Comparison of ENCODE assay signal across 8 cellular contexts in the genomic region with DNA sequence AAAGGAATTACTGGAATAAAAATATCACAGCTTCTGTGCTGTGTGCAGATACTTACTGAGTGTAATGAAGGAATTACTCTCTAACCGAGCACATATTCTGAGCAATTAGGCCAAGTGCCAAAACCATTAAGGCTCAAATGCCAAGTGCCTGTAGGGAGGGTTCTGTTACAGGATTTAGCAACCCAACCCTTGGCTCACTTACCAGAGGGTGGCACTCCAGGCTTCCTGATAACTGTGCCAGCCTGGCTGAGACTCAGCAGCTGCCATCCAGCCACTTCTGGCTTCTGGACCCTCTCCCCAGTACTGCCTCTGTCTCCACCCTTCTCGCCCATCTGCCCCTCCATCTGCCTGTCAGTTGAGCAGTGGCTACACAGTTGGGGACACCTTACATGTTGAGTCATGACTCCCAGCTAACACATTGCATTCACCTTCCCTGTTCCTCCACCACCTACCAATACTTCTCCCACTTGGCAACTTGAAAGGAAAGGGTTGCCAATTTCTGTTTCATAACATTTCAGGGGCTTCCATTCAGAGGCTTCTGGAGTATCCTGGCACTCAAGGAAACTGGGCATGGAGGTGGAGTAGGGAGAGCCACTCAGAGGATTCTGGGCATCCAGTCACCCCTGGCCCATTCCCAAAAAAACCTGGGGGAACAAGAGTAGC.
A peak's percentile ranks its signal among the peaks of the same experiment; 100 is the strongest.
DNase-seq lines count a peak whose midpoint lies in the region; ATAC-seq, FAIRE-seq and TF ChIP-seq lines count a peak whose summit lies in the region.

No MANE protein-coding gene starts in this region.

- RAD21 ChIA-PET in GM12878 (lab: Charles Lee; ENCODE audit: unreplicated experiment), result interaction anchor here (1.2 kb wide), 1 partner anchor 81 kb away, joined by 3 read pairs; no protein-coding TSS in a partner anchor

- no peak overlapping the region for H3K4ac ChIP-seq in H9 (ENCODE audit: low read depth, low read length)

- in situ Hi-C loops in GM12878 (cut with MboI), result no loop called here

- H2AK5ac ChIP-seq in H9 (ENCODE audit: insufficient read length, low read length), result no peak overlapping the region

- no peak for TF ChIP-seq POLR2A in GM12878 (IDR thresholded peaks at IDR 0.05; ENCODE audit: low read depth, low read length)
- no peak for TF ChIP-seq POLR2A in testis (IDR thresholded peaks at IDR 0.05)

- H3K4me1 Mint-ChIP-seq in H9, result peaks cover 11 to 17% of the 10 kb centered on the region in 2 experiments

- H2AFZ ChIP-seq in H9 (ENCODE audit: low read length), result no peak overlapping the region
- no peak overlapping the region for H2AFZ ChIP-seq in GM12878 (ENCODE audit: control insufficient read depth, low read depth, low read length)
- no peak overlapping the region for H2AFZ ChIP-seq in MM.1S (ENCODE audit: low read length)

- H3K4me3 ChIP-seq in GM12878 (no peak overlapping the region), testis (no peak overlapping the region), MM.1S (ENCODE audit: low read length) (no peak overlapping the region)

- peak; percentile 53 for DNase-seq in H9
- DNase-seq in NCI-H446 (lab: John Stamatoyannopoulos, UW), result peak; percentile 99 to 100
- DNase-seq in GM12878 (ENCODE audit: low read depth, low spot score), result no peak
- DNase-seq in left kidney (ENCODE audit: low read depth, low spot score), result peak; percentile 24
- peak; percentile 49 for DNase-seq in testis
- DNase-seq in MM.1S, result no peak

- no peak overlapping the region for H2BK20ac ChIP-seq in H9 (ENCODE audit: low read depth, low read length, poor library complexity, severe bottlenecking)

- no peak overlapping the region for H3K18ac ChIP-seq in H9 (ENCODE audit: insufficient read length, low read depth, low read length)

- H3K27me3 ChIP-seq in H9 (ENCODE audit: insufficient read depth, low read length) (no peaks in the 10 kb centered on the region), GM12878 (replicated peaks in 1 of 2; ENCODE audit: control insufficient read depth in 2 of 2, insufficient read depth in 2 of 2, low read length in 1 of 2) (no peaks in the 10 kb centered on the region), testis (no peaks in the 10 kb centered on the region), MM.1S (replicated peaks; ENCODE audit: insufficient read depth, low read length) (no peaks in the 10 kb centered on the region)

- no peak for TF ChIP-seq EP300 in GM12878 (IDR thresholded peaks at IDR 0.05; ENCODE audit: borderline replicate concordance in 1 of 2, control insufficient read depth in 1 of 2, low read depth in 2 of 2, low read length in 2 of 2)

- BruUV-seq in GM12878 (replicated peaks; lab: Mats Ljungman, UMichigan), result no TSS peak

- H4K8ac ChIP-seq in H9 (replicated peaks; ENCODE audit: insufficient read length, low read depth, low read length), result no peak overlapping the region

- H3K56ac ChIP-seq in H9 (ENCODE audit: insufficient read length, low read depth, low read length), result no peak overlapping the region

- H3K27ac Mint-ChIP-seq in H9, result no peak overlapping the region; a peak in 2 of 7 replicates

- H4K20me1 ChIP-seq in H9 (ENCODE audit: control insufficient read depth, insufficient read depth, insufficient read length), result no peaks in the 10 kb centered on the region
- no peaks in the 10 kb centered on the region for H4K20me1 ChIP-seq in GM12878 (ENCODE audit: control insufficient read depth, insufficient read depth)
- no peaks in the 10 kb centered on the region for H4K20me1 ChIP-seq in MM.1S (ENCODE audit: insufficient read depth, low read length)

- intact Hi-C loops in GM12878 (cut with micrococcal nuclease; ENCODE audit: unreplicated experiment), result no loop called here
- intact Hi-C loops in testis (cut with DNase I; ENCODE audit: low total_unique reads), result no loop called here

- H3K23me2 ChIP-seq in H9 (ENCODE audit: insufficient read length, low read depth, low read length, poor library complexity, severe bottlenecking), result no peaks in the 10 kb centered on the region

- H3K79me1 ChIP-seq in H9 (ENCODE audit: insufficient read depth, low read depth, low read length, poor library complexity, severe bottlenecking), result no peaks in the 10 kb centered on the region

- H3K36me3 ChIP-seq in GM12878 (ENCODE audit: control insufficient read depth in 2 of 2, insufficient read depth in 2 of 2, low read length in 1 of 2), result no peaks in the 10 kb centered on the region
- no peaks in the 10 kb centered on the region for H3K36me3 ChIP-seq in testis (ENCODE audit: low read depth, missing control alignments)
- no peaks in the 10 kb centered on the region for H3K36me3 ChIP-seq in MM.1S (replicated peaks; ENCODE audit: insufficient read depth, low read length)

- H3K9me2 ChIP-seq in MM.1S (replicated peaks; ENCODE audit: insufficient read depth, low read length), result no peaks in the 10 kb centered on the region

- no peaks in the 10 kb centered on the region for H3K27me3 Mint-ChIP-seq in H9 (ENCODE audit: low read depth)

- H3F3A ChIP-seq in MM.1S (ENCODE audit: insufficient read depth, low read length), result no peaks in the 10 kb centered on the region

- H4K5ac ChIP-seq in H9 (ENCODE audit: insufficient read length, low read depth, low read length), result no peak overlapping the region

- SMC1A ChIA-PET in GM12878 (lab: Charles Lee; ENCODE audit: uncharacterized antibody, unreplicated experiment), result interaction anchor here (0.7 to 2.3 kb wide), 3 partner anchors 916 to 1012 kb away, joined by 3 to 6 read pairs (median 3); no protein-coding TSS in a partner anchor

- H3K9ac ChIP-seq in H9 (ENCODE audit: extremely low read depth, insufficient read length, low read length) (no peak overlapping the region), GM12878 (ENCODE audit: control insufficient read depth, insufficient read depth, low read length) (no peak overlapping the region), MM.1S (ENCODE audit: low read length) (no peak overlapping the region)

- H3K4me3 Mint-ChIP-seq in H9, result no peak overlapping the region

- POLR2A ChIA-PET in GM12878 (lab: Charles Lee), result interaction anchor here (0.6 kb wide), 1 partner anchor 8 kb away, joined by 5 read pairs; no protein-coding TSS in a partner anchor

- CTCF ChIA-PET in GM12878 (lab: Yijun Ruan, JAX), result interaction anchor here (1.0 to 1.6 kb wide), 4 partner anchors 11 to 917 kb away, joined by 3 to 6 read pairs (median 4); no protein-coding TSS in a partner anchor

- H3K36me3 Mint-ChIP-seq in H9 (ENCODE audit: insufficient read depth in 1 of 3, low read depth in 3 of 3), result peaks cover 0 to 4% (median 0%) of the 10 kb centered on the region in 3 experiments; a peak in 3 of 7 replicates

- H3K14ac ChIP-seq in H9 (ENCODE audit: insufficient read depth, low read length), result no peak overlapping the region

- FAIRE-seq in GM12878 (lab: Jason Lieb, UNC), result no peak

- no peak overlapping the region for H3K23ac ChIP-seq in H9 (ENCODE audit: insufficient read length, low read depth, low read length)

- H3K27ac ChIP-seq in H9 (ENCODE audit: insufficient read length, low read depth, low read length) (no peak overlapping the region), GM12878 (ENCODE audit: control insufficient read depth, insufficient read depth) (no peak overlapping the region), testis (no peak overlapping the region), MM.1S (ENCODE audit: low read length) (no peak overlapping the region)

- no peak overlapping the region for H4K91ac ChIP-seq in H9 (ENCODE audit: insufficient read length, low read depth, low read length)

- no peak overlapping the region for H2BK120ac ChIP-seq in H9 (ENCODE audit: low read depth, low read length, poor library complexity, severe bottlenecking)

- peak; percentile 28; the same call in 1 of the 2 replicates for TF ChIP-seq RAD21 in GM12878 (IDR thresholded peaks at IDR 0.05; ENCODE audit: insufficient read depth, low read depth, low read length)

- no CpG with 5 or more reads among the region's 2 CpGs for WGBS in H9 (ENCODE audit: extremely low coverage, insufficient read length, low lambda C conversion rate)
- 59% methylated on average over 2 of the region's 2 CpGs for WGBS in GM12878 (ENCODE audit: insufficient coverage, insufficient replicate concordance, low lambda C conversion rate, missing lambda C conversion rate)
- WGBS in testis, 2 donors, result 50 to 65% methylated on average over 2 of the region's 2 CpGs

- H3K4me1 ChIP-seq in H9 (ENCODE audit: insufficient read depth, low read length) (no peaks in the 10 kb centered on the region), GM12878 (ENCODE audit: control insufficient read depth, insufficient read depth, low read length) (no peaks in the 10 kb centered on the region), testis (no peaks in the 10 kb centered on the region), MM.1S (ENCODE audit: low read length) (no peaks in the 10 kb centered on the region)

- H2BK12ac ChIP-seq in H9 (ENCODE audit: insufficient read length, low read depth, low read length), result no peak overlapping the region

- ATAC-seq in GM12878 (peak; percentile 68), HG02588 (IDR thresholded peaks at IDR 0.05; ENCODE audit: unreplicated experiment) (no peak), GM21723 (IDR thresholded peaks at IDR 0.05; ENCODE audit: unreplicated experiment) (no peak)

- H3K79me2 ChIP-seq in H9 (ENCODE audit: insufficient read depth, low read length) (no peaks in the 10 kb centered on the region), GM12878 (ENCODE audit: control insufficient read depth, insufficient read depth, low read length) (no peaks in the 10 kb centered on the region), MM.1S (ENCODE audit: low read length) (no peaks in the 10 kb centered on the region)

- H3K4me2 ChIP-seq in H9 (ENCODE audit: insufficient read depth, insufficient read length, low read length), result no peak overlapping the region
- H3K4me2 ChIP-seq in GM12878 (ENCODE audit: control insufficient read depth, insufficient read depth), result no peak overlapping the region
- no peak overlapping the region for H3K4me2 ChIP-seq in MM.1S (ENCODE audit: low read depth, low read length)

- H3K9me3 ChIP-seq in H9 (ENCODE audit: control insufficient read depth, low read depth, low read length) (no peaks in the 10 kb centered on the region), GM12878 (replicated peaks; ENCODE audit: control insufficient read depth, insufficient read depth, low read length) (no peaks in the 10 kb centered on the region), testis (no peaks in the 10 kb centered on the region), MM.1S (replicated peaks; ENCODE audit: insufficient read depth, low read length) (no peaks in the 10 kb centered on the region)

- peak; percentile 55; the same call in 2 of the 3 replicates for TF ChIP-seq CTCF in H9 (conservative IDR thresholded peaks at IDR 0.05)
- TF ChIP-seq CTCF in GM12878 (IDR thresholded peaks at IDR 0.05 in 2 of 3, conservative IDR thresholded peaks at IDR 0.05 in 1 of 3; ENCODE audit: control insufficient read depth in 2 of 3, extremely low read depth in 1 of 3, insufficient read depth in 1 of 3, low read depth in 3 of 3, low read length in 3 of 3), result peak in 2 of 3 experiments; percentile 21 to 57; a peak in 3 of 6 replicates
- TF ChIP-seq CTCF in testis (IDR thresholded peaks at IDR 0.05), result no peak
- TF ChIP-seq CTCF in MM.1S (IDR thresholded peaks at IDR 0.05; ENCODE audit: low read length), result no peak

- no peaks in the 10 kb centered on the region for H3K9me3 Mint-ChIP-seq in H9

- no peak overlapping the region for H2BK15ac ChIP-seq in H9 (ENCODE audit: low read depth, low read length)

- H2BK5ac ChIP-seq in H9 (ENCODE audit: insufficient read length, low read length), result no peak overlapping the region

- H3T11ph ChIP-seq in H9 (ENCODE audit: low read length), result no peak overlapping the region

Comparison
In these comparisons a context has a peak if more than half of its experiments do, and no peak if none do; other contexts are left out.
1. DNase-seq: peak in H9 (single experiment), NCI-H446 (2 of 2), left kidney (single experiment) and testis (single experiment); none in GM12878 (single experiment) and MM.1S (single experiment).
2. CTCF ChIP-seq: peak in H9 (single experiment) and GM12878 (2 of 3); none in testis (0 of 3) and MM.1S (single experiment).